In genomic region chr9:127396808-127397721, GRCh38 we compare ENCODE assay signal across 8 cellular contexts. TPM values are rescaled to one million over a fixed set of nuclear protein-coding genes. Genes with fewer than 3 reads are reported as not detected.
DNase-seq lines count a peak whose midpoint lies in the region; ATAC-seq, FAIRE-seq and TF ChIP-seq lines count a peak whose summit lies in the region.

Gene SLC2A8, plus strand, starts transcription at chr9:127397169. Its CDS starts 62 bp downstream, at chr9:127397231.

- H3K4me1 ChIP-seq in A549 (peaks cover 6% of the 10 kb centered on the region; the same call in 1 of the 3 replicates), spleen (peaks cover 6 to 35% (median 24%) of the 10 kb centered on the region in 6 donors)

- WGBS in A549 (ENCODE audit: missing lambda C conversion rate) = 0% methylated on average over 9 of the region's 92 CpGs
- 1% methylated on average over 19 to 92 of the region's 92 CpGs for WGBS in spleen, 5 donors

- POLR2A ChIA-PET in A549 (lab: Yijun Ruan, JAX) = interaction anchor here (0.5 to 2.2 kb wide), 12 partner anchors 9 to 519 kb away, joined by 3 to 25 read pairs (median 5); partner anchors contain the start of genes LRSAM1, RALGPS1, RPL12 and ZNF79

- peak; percentile 82 for TF ChIP-seq POLR2A in A549 (IDR thresholded peaks at IDR 0.05; ENCODE audit: low read length)
- TF ChIP-seq POLR2A in spleen (IDR thresholded peaks at IDR 0.05) = peak in 1 of 3 donors; percentile 55

- TF ChIP-seq CTCF in A549 (IDR thresholded peaks at IDR 0.05) (no peak; the same call in 2 of the 3 replicates), spleen (IDR thresholded peaks at IDR 0.05 in 8 of 11, conservative IDR thresholded peaks at IDR 0.05 in 3 of 11) (peak in 6 of 11 experiments; percentile 14 to 56 (median 46))

- H3K36me3 ChIP-seq in spleen = peaks cover 0 to 24% (median 0%) of the 10 kb centered on the region in 6 donors

- peak within 1 kb of the TSS; percentile 90 for H3K4me3 ChIP-seq in A549
- peak within 1 kb of the TSS; percentile 72 to 90 (median 82) for H3K4me3 ChIP-seq in spleen

- H3K27me3 ChIP-seq in spleen (replicated peaks in 1 of 7) = peaks cover 0 to 41% (median 0%) of the 10 kb centered on the region in 7 donors

- no peaks in the 10 kb centered on the region for H3K9me3 ChIP-seq in A549
- H3K9me3 ChIP-seq in spleen = no peaks in the 10 kb centered on the region

- peak in 1 of 2 experiments; percentile 43; a peak in 1 of 5 replicates for TF ChIP-seq RAD21 in A549 (conservative IDR thresholded peaks at IDR 0.05 in 1 of 2, IDR thresholded peaks at IDR 0.05 in 1 of 2)

- intact Hi-C loops in spleen (cut with DNase I; ENCODE audit: low total_unique reads) = loop anchor here (10.0 kb wide), 1 partner anchor 172 kb away; no protein-coding TSS in a partner anchor

- DNase-seq in A549 (ENCODE audit: low read depth in 1 of 2, low spot score in 1 of 2) (peak; percentile 96 to 99), NCI-H2227 treated with DMSO at 0.1 percent for 48 hours (lab: John Stamatoyannopoulos, UW) (peak; percentile 97), cerebellar cortex (ENCODE audit: low spot score) (peak; percentile 100), iris pigment epithelial cell (ENCODE audit: low read depth) (peak; percentile 99), spleen (peak; percentile 98)

- H3K27ac ChIP-seq in A549 = peak within 1 kb of the TSS; percentile 80 to 90
- H3K27ac ChIP-seq in spleen = peak within 1 kb of the TSS; percentile 67 to 89 (median 86)

- H3K4me2 ChIP-seq in A549 = peak within 1 kb of the TSS; percentile 98

- CTCF ChIA-PET in A549 (lab: Yijun Ruan, JAX) = interaction anchor here (0.8 to 6.6 kb wide), 35 partner anchors 9 to 463 kb away, joined by 3 to 33 read pairs (median 4); no protein-coding TSS in a partner anchor

- ATAC-seq in A549 = peak; percentile 87 to 96
- ATAC-seq in GM18868 (IDR thresholded peaks at IDR 0.05; ENCODE audit: unreplicated experiment) = peak; percentile 97
- peak; percentile 91 for ATAC-seq in HG03103 (IDR thresholded peaks at IDR 0.05; ENCODE audit: low read depth, unreplicated experiment)
- peak; percentile 95 to 96 for ATAC-seq in activated CD4-positive, CD25-positive, alpha-beta regulatory T cell treated with anti-CD3 and anti-CD28 coated beads, Interleukin-2, amount 50 U/mL, for 24 hours

- peak; percentile 93 for FAIRE-seq in A549 (lab: Jason Lieb, UNC)

- TF ChIP-seq EP300 in A549 (IDR thresholded peaks at IDR 0.05) = no peak

TF ChIP-seq in A549, 52 proteins besides CTCF, POLR2A, EP300 and RAD21:
- TF ChIP-seq PHF8 (IDR thresholded peaks at IDR 0.05; ENCODE audit: borderline replicate concordance, low read depth) = peak; percentile 77; the same call in 1 of the 2 replicates
- no peak for TF ChIP-seq KDM5A (IDR thresholded peaks at IDR 0.05)
- TF ChIP-seq RFX5 (IDR thresholded peaks at IDR 0.05) = peak; percentile 79
- TF ChIP-seq FOSB (CRISPR knock-in tag; IDR thresholded peaks at IDR 0.05) = no peak
- TF ChIP-seq SMC3 (IDR thresholded peaks at IDR 0.05) = peak; percentile 46; the same call in 2 of the 3 replicates
- TF ChIP-seq MAX (IDR thresholded peaks at IDR 0.05) = peak; percentile 4; the same call in 1 of the 2 replicates
- TF ChIP-seq BCL3 (IDR thresholded peaks at IDR 0.05) = no peak; the same call in 2 of the 3 replicates
- peak; percentile 31 to 68; a peak in 2 of 5 replicates for TF ChIP-seq JUN (IDR thresholded peaks at IDR 0.05)

RNA-seq across cellular contexts. Expression of gene SLC2A8, which starts in this region (rescaled TPM):
- polyA plus RNA-seq in A549 (2011; rRNA removed) = 7.3 and 8.3 TPM in 2 replicates
- polyA plus RNA-seq in A549 (2012; cell fraction: cytosol; rRNA removed) = 14.2 and 24.1 TPM in 2 replicates
- polyA plus RNA-seq in A549 (2012; cell fraction: nucleus; rRNA removed) = 37.4 and 58.1 TPM in 2 replicates
- 16.0 to 16.3 TPM (median 16.3 TPM) in 3 replicates for polyA plus RNA-seq in A549 (2017; fragmentation: RNase III; extraction: RNeasy Plus Mini Kit Qiagen cat#74134 plus additional on column Dnase treatment)
- 9.9 and 10.5 TPM in 2 replicates for polyA minus RNA-seq in A549 (2011; rRNA and poly(A)+ RNA removed)
- 10 to 100 TPM; 16.8 to 32.0 (median 23.0) TPM for total RNA-seq in spleen
- 10 to 100 TPM; 10.0 to 18.3 (median 14.5) TPM for polyA plus RNA-seq in spleen

Comparison
In these comparisons a context has a peak if more than half of its experiments do, and no peak if none do; other contexts are left out.
1. Peak in every context shown above with its lines: DNase-seq, ATAC-seq, H3K4me3 ChIP-seq and H3K27ac ChIP-seq.